Comparison of ENCODE assay signal across 1 cellular context in the genomic region with DNA sequence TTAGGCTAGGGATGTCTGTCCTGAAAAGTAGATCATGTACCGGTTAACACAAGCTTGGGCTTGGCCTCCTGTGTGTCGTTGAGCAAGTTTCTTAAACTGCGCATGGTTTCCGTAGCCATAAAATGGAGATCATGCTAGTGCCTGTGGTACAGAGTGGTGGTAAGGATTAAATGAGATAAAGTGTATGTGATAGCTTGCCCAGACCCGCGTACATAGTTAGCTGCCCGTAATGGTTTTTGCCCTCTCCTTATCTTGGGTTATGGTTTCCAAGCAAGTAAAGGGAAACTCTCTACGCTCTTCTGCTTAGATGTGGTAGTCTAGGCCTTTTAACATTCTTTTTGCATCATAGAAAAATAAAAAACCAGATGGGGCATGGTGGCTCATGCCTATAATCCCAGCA.
TF ChIP-seq lines count a peak whose summit lies in the region.

No MANE protein-coding gene starts in this region.

TF ChIP-seq in GM23338, 12 proteins besides CTCF, POLR2A, EP300 and RAD21:
- TF ChIP-seq ZNF462 (CRISPR knock-in tag; IDR thresholded peaks at IDR 0.05) (no peak), NANOG (IDR thresholded peaks at IDR 0.05; ENCODE audit: borderline replicate concordance) (no peak), POLR2AphosphoS5 (IDR thresholded peaks at IDR 0.05; ENCODE audit: low read depth) (no peak), REST (IDR thresholded peaks at IDR 0.05; ENCODE audit: unreplicated experiment) (no peak), CREB1 (CRISPR knock-in tag; IDR thresholded peaks at IDR 0.05; ENCODE audit: low read depth) (no peak), JUNB (IDR thresholded peaks at IDR 0.05; ENCODE audit: unreplicated experiment) (no peak), EZH2phosphoT487 (IDR thresholded peaks at IDR 0.05; ENCODE audit: unreplicated experiment) (no peak), ZNF331 (CRISPR knock-in tag; IDR thresholded peaks at IDR 0.05; ENCODE audit: low read depth) (no peak), EZH2 (IDR thresholded peaks at IDR 0.05; ENCODE audit: low read depth, unreplicated experiment) (no peak), ZNF114 (CRISPR knock-in tag; IDR thresholded peaks at IDR 0.05) (no peak), STAT1 (IDR thresholded peaks at IDR 0.05; ENCODE audit: unreplicated experiment) (no peak)
- TF ChIP-seq, protein P1, sequence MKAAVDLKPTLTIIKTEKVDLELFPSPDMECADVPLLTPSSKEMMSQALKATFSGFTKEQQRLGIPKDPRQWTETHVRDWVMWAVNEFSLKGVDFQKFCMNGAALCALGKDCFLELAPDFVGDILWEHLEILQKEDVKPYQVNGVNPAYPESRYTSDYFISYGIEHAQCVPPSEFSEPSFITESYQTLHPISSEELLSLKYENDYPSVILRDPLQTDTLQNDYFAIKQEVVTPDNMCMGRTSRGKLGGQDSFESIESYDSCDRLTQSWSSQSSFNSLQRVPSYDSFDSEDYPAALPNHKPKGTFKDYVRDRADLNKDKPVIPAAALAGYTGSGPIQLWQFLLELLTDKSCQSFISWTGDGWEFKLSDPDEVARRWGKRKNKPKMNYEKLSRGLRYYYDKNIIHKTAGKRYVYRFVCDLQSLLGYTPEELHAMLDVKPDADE (IDR thresholded peaks at IDR 0.05), result no peak
